Comparison of ENCODE assay signal across 14 cellular contexts in genomic region chr3:149383703-149384102, GRCh38. TPM values are rescaled to one million over a fixed set of nuclear protein-coding genes. Genes with fewer than 3 reads are reported as not detected.
DNase-seq lines count a peak whose midpoint lies in the region; ATAC-seq and TF ChIP-seq lines count a peak whose summit lies in the region.
"Had no signal": no experiment of that assay in that cellular context is flagged by ENCODE, and none has a peak within 500 bp of the region (broad histone marks: within the 10 kb centered on the region; RNA-seq: fewer than 3 reads in every experiment).

No MANE protein-coding gene starts in this region.

- no peaks in the 10 kb centered on the region; the same call in 1 of the 2 replicates for H4K20me1 ChIP-seq in IMR-90 (ENCODE audit: insufficient read depth, low read length)

- peak overlapping the region; percentile 12 to 20 for H3K27ac Mint-ChIP-seq in natural killer cell
- peak overlapping the region in 1 of 2 donors; percentile 50 for H3K27ac Mint-ChIP-seq in natural killer cell treated with Interleukin-12 subunit alpha and Interleukin-12 subunit beta and Interleukin-15 and Interleukin-18, amount 100 ng/mL, for 72 hours
- peak overlapping the region in 2 of 3 experiments; percentile 26 to 30 for H3K27ac Mint-ChIP-seq in nephron
- H3K27ac Mint-ChIP-seq: CD8-positive, alpha-beta T cell had no signal

- H4K5ac ChIP-seq in IMR-90 (ENCODE audit: low read depth, low read length): peak overlapping the region; percentile 4; the same call in 1 of the 2 replicates

- H3K23ac ChIP-seq in IMR-90 (ENCODE audit: low read depth, low read length): 0 out of 2 replicates have a peak overlapping the region, but pooled peaks have one; percentile 42

- no peak for TF ChIP-seq RAD21 in IMR-90 (IDR thresholded peaks at IDR 0.05; ENCODE audit: low read length)

- no peaks in the 10 kb centered on the region for H3K27me3 ChIP-seq in IMR-90 (ENCODE audit: control insufficient read depth, insufficient read depth, low read length)
- no peaks in the 10 kb centered on the region for H3K27me3 ChIP-seq in H7 (ENCODE audit: control insufficient read depth, insufficient read depth, low read length)

- H4K8ac ChIP-seq in IMR-90 (ENCODE audit: low read depth in 2 of 2, low read length in 2 of 2): peak overlapping the region; percentile 23 to 51; a peak in 1 of 4 replicates

- peak overlapping the region; percentile 85 for H2BK120ac ChIP-seq in IMR-90 (ENCODE audit: low read depth, low read length)

- no TSS peak for BruUV-seq in IMR-90 (replicated peaks; lab: Mats Ljungman, UMichigan)

- H3K9me3 ChIP-seq in IMR-90 (ENCODE audit: control insufficient read depth, insufficient read depth, low read length): no peaks in the 10 kb centered on the region

- peak overlapping the region; percentile 17 for H3K18ac ChIP-seq in IMR-90 (ENCODE audit: low read depth, low read length)

- CTCF ChIA-PET in IMR-90 (lab: Yijun Ruan, JAX): interaction anchor here (1.4 kb wide), 1 partner anchor 96 kb away, joined by 4 read pairs; no protein-coding TSS in a partner anchor

- H2AK9ac ChIP-seq in IMR-90 (replicated peaks; ENCODE audit: low read depth, low read length, poor library complexity): peak overlapping the region; percentile 49

- no peaks in the 10 kb centered on the region for H3K27me3 Mint-ChIP-seq in natural killer cell (ENCODE audit: low read depth in 2 of 2)
- H3K27me3 Mint-ChIP-seq in natural killer cell treated with Interleukin-12 subunit alpha and Interleukin-12 subunit beta and Interleukin-15 and Interleukin-18, amount 100 ng/mL, for 72 hours: peaks cover 0 to 2% of the 10 kb centered on the region in 2 donors
- no peaks in the 10 kb centered on the region for H3K27me3 Mint-ChIP-seq in nephron (ENCODE audit: low read depth)

- in situ Hi-C loops in IMR-90 (cut with MboI; ENCODE audit: low sequenced_read_pairs): no loop called here

- POLR2A ChIA-PET in IMR-90 (lab: Charles Lee; ENCODE audit: unreplicated experiment): no interaction called here

- no peak overlapping the region for H2AFZ ChIP-seq in IMR-90 (replicated peaks; ENCODE audit: low read length, poor library complexity)
- H2AFZ ChIP-seq: GM23248 had no signal

- H3K4me1 Mint-ChIP-seq in natural killer cell (peaks cover 14% of the 10 kb centered on the region in 2 donors), nephron (peaks cover 35% of the 10 kb centered on the region)
- peaks cover 11 to 18% of the 10 kb centered on the region in 2 donors for H3K4me1 Mint-ChIP-seq in natural killer cell treated with Interleukin-12 subunit alpha and Interleukin-12 subunit beta and Interleukin-15 and Interleukin-18, amount 100 ng/mL, for 72 hours (ENCODE audit: low read depth in 2 of 2)

- peak overlapping the region; percentile 88; the same call in 2 of the 3 replicates for H2BK15ac ChIP-seq in IMR-90 (ENCODE audit: low read depth, low read length)

- H3K79me1 ChIP-seq in IMR-90 (ENCODE audit: low read depth in 1 of 2, low read length in 2 of 2): peaks cover 7 to 42% of the 10 kb centered on the region in 2 experiments; a peak in 3 of 4 replicates

- peak overlapping the region; percentile 82; the same call in 1 of the 2 replicates for H4K91ac ChIP-seq in IMR-90 (ENCODE audit: insufficient read depth, low read depth, low read length)

- TF ChIP-seq CTCF in natural killer cell (IDR thresholded peaks at IDR 0.05): no peak
- TF ChIP-seq CTCF in IMR-90 (conservative IDR thresholded peaks at IDR 0.05; ENCODE audit: low read depth, low read length): no peak
- no peak for TF ChIP-seq CTCF in nephron (IDR thresholded peaks at IDR 0.05; ENCODE audit: unreplicated experiment in 3 of 3)

- H3K36me3 Mint-ChIP-seq in natural killer cell (no peaks in the 10 kb centered on the region), nephron (ENCODE audit: low read depth) (peaks cover 11% of the 10 kb centered on the region)
- H3K36me3 Mint-ChIP-seq in natural killer cell treated with Interleukin-12 subunit alpha and Interleukin-12 subunit beta and Interleukin-15 and Interleukin-18, amount 100 ng/mL, for 72 hours: no peaks in the 10 kb centered on the region
- H3K36me3 Mint-ChIP-seq: CD14-positive monocyte; CD8-positive, alpha-beta T cell had no signal

- H3K9ac ChIP-seq in IMR-90 (ENCODE audit: low read depth, low read length): no peak overlapping the region

- no peak overlapping the region for H3K27ac ChIP-seq in IMR-90 (ENCODE audit: insufficient read depth, low read length)

- H3K4me2 ChIP-seq in IMR-90 (ENCODE audit: low read depth, low read length): no peak overlapping the region

- H3K9me1 ChIP-seq in IMR-90 (ENCODE audit: insufficient read depth, low read length): peaks cover 45% of the 10 kb centered on the region

- H3K4ac ChIP-seq in IMR-90 (ENCODE audit: low read depth, low read length): peak overlapping the region; percentile 12

- dilution Hi-C loops in IMR-90 (cut with HindIII; ENCODE audit: low sequenced_read_pairs, unreplicated experiment): no loop called here

- no peak for TF ChIP-seq POLR2A in IMR-90 (IDR thresholded peaks at IDR 0.05; ENCODE audit: low read depth, low read length)

- peak in 2 of 3 donors; percentile 12 to 50 for ATAC-seq in natural killer cell
- no peak for ATAC-seq in natural killer cell treated with Interleukin-12 subunit alpha and Interleukin-12 subunit beta and Interleukin-15 and Interleukin-18, amount 100 ng/mL, for 72 hours
- no peak for ATAC-seq in IMR-90 (ENCODE audit: low read depth)
- ATAC-seq in HG02870 (IDR thresholded peaks at IDR 0.05; ENCODE audit: unreplicated experiment): no peak
- no peak for ATAC-seq in GM21528 (IDR thresholded peaks at IDR 0.05; ENCODE audit: low FRiP score, unreplicated experiment)
- ATAC-seq: CD8-positive, alpha-beta T cell had no signal

- H3K4me3 Mint-ChIP-seq in natural killer cell (peak overlapping the region; percentile 10), nephron (no peak overlapping the region)
- H3K4me3 Mint-ChIP-seq in natural killer cell treated with Interleukin-12 subunit alpha and Interleukin-12 subunit beta and Interleukin-15 and Interleukin-18, amount 100 ng/mL, for 72 hours: no peak overlapping the region
- H3K4me3 Mint-ChIP-seq: CD14-positive monocyte; CD8-positive, alpha-beta T cell had no signal

- DNase-seq in natural killer cell (no peak), IMR-90 (no peak), H7 (no peak)
- DNase-seq in natural killer cell treated with Interleukin-12 subunit alpha and Interleukin-12 subunit beta and Interleukin-15 and Interleukin-18, amount 100 ng/mL, for 72 hours (ENCODE audit: low spot score): no peak
- DNase-seq: CD8-positive, alpha-beta T cell; COR-L47; DMS53; GF-D8; GM23248 had no signal

- H3K4me3 ChIP-seq in IMR-90 (ENCODE audit: insufficient read depth, low read depth, low read length) (no peak overlapping the region), H7 (ENCODE audit: insufficient read depth, low read depth, low read length) (no peak overlapping the region)
- H3K4me3 ChIP-seq: GM23248 had no signal

- H3K56ac ChIP-seq in IMR-90 (ENCODE audit: extremely low read depth, insufficient read depth, low read length): no peak overlapping the region

- H2BK20ac ChIP-seq in IMR-90 (ENCODE audit: low read depth, low read length): peak overlapping the region; percentile 88

- peak overlapping the region; percentile 10; the same call in 1 of the 2 replicates for H3K14ac ChIP-seq in IMR-90 (replicated peaks; ENCODE audit: low read depth, low read length)

- H3K4me1 ChIP-seq in IMR-90 (ENCODE audit: control insufficient read depth, insufficient read depth, low read length): peaks cover 32% of the 10 kb centered on the region

- intact Hi-C loops in natural killer cell (cut with micrococcal nuclease): no loop called here
- intact Hi-C loops in IMR-90 (cut with micrococcal nuclease): no loop called here

- H3K36me3 ChIP-seq in IMR-90 (ENCODE audit: control insufficient read depth, insufficient read depth, low read length) (no peaks in the 10 kb centered on the region), H7 (replicated peaks; ENCODE audit: control insufficient read depth, insufficient read depth, low read length) (no peaks in the 10 kb centered on the region)

- peak overlapping the region; percentile 49 for H2BK5ac ChIP-seq in IMR-90 (ENCODE audit: low read depth, low read length, poor library complexity, severe bottlenecking)

- H3K9me3 Mint-ChIP-seq in natural killer cell (no peaks in the 10 kb centered on the region), nephron (peaks cover 15% of the 10 kb centered on the region)
- H3K9me3 Mint-ChIP-seq in natural killer cell treated with Interleukin-12 subunit alpha and Interleukin-12 subunit beta and Interleukin-15 and Interleukin-18, amount 100 ng/mL, for 72 hours: no peaks in the 10 kb centered on the region
- H3K9me3 Mint-ChIP-seq: CD8-positive, alpha-beta T cell had no signal

- peak overlapping the region; percentile 89 for H2AK5ac ChIP-seq in IMR-90 (ENCODE audit: low read depth, low read length)

TF ChIP-seq in IMR-90, 13 proteins besides CTCF, POLR2A, EP300 and RAD21 (continues in another document):
- TF ChIP-seq FOS (IDR thresholded peaks at IDR 0.05; ENCODE audit: low read depth, low read length) (no peak), MAFK (IDR thresholded peaks at IDR 0.05; ENCODE audit: low read depth, low read length) (no peak), RFX5 (IDR thresholded peaks at IDR 0.05; ENCODE audit: low read depth, low read length) (no peak)

RNA-seq across cellular contexts. Expression of gene TM4SF1, which starts 6.3 kb away (rescaled TPM):
- total RNA-seq in natural killer cell (not detected), IMR-90 (2012; rRNA removed) (232 and 366 TPM in 2 replicates)
- not detected for total RNA-seq in natural killer cell treated with Interleukin-12 subunit alpha and Interleukin-12 subunit beta and Interleukin-15 and Interleukin-18, amount 100 ng/mL, for 72 hours
- 302 and 364 TPM in 2 replicates for polyA plus RNA-seq in IMR-90 (2012; rRNA removed)
- 212 and 271 TPM in 2 replicates for polyA plus RNA-seq in IMR-90 (2012; cell fraction: cytosol; rRNA removed)
- 340 and 869 TPM in 2 replicates for polyA plus RNA-seq in IMR-90 (2012; cell fraction: nucleus; rRNA removed; ENCODE audit: low replicate concordance)
- total RNA-seq in H7 (2014; rRNA removed; shearing (Covaris generic)): 0.07 TPM in 1 of 2 replicates, not detected in the other
- total RNA-seq: CD8-positive, alpha-beta T cell had no signal
- polyA plus RNA-seq: CD14-positive monocyte had no signal

RNA-seq across cellular contexts. Expression of gene TM4SF18, which starts 50.3 kb away (rescaled TPM):
- not detected for total RNA-seq in natural killer cell
- not detected for total RNA-seq in natural killer cell treated with Interleukin-12 subunit alpha and Interleukin-12 subunit beta and Interleukin-15 and Interleukin-18, amount 100 ng/mL, for 72 hours
- total RNA-seq in IMR-90 (2012; rRNA removed): under 0.01 TPM in 1 of 2 replicates, not detected in the other
- polyA plus RNA-seq in IMR-90 (2012; rRNA removed): not detected in 2 replicates
- not detected in 2 replicates for polyA plus RNA-seq in IMR-90 (2012; cell fraction: cytosol; rRNA removed)
- polyA plus RNA-seq in IMR-90 (2012; cell fraction: nucleus; rRNA removed; ENCODE audit: low replicate concordance): not detected in 2 replicates
- total RNA-seq in H7 (2014; rRNA removed; shearing (Covaris generic)): 2.6 and 4.9 TPM in 2 replicates
- total RNA-seq: CD8-positive, alpha-beta T cell; GM23248; HT-29 had no signal
- polyA plus RNA-seq: CD14-positive monocyte, GM23248 had no signal

Comparison
In these comparisons a context has a peak if more than half of its experiments do, and no peak if none do; other contexts are left out.
1. ATAC-seq: peak in natural killer cell (2 of 3); none in natural killer cell treated with Interleukin-12 subunit alpha and Interleukin-12 subunit beta and Interleukin-15 and Interleukin-18, amount 100 ng/mL, for 72 hours (0 of 2), IMR-90 (single experiment), HG02870 (single experiment) and GM21528 (single experiment).
2. RNA of gene TM4SF1, which starts 6.3 kb away (total RNA-seq): 232 to 366 TPM in IMR-90; not detected in natural killer cell treated with Interleukin-12 subunit alpha and Interleukin-12 subunit beta and Interleukin-15 and Interleukin-18, amount 100 ng/mL, for 72 hours, 0.07 TPM in H7 and not detected in natural killer cell; every median in the first group is over 100 times any median in the second.